Comparison of ENCODE assay signal across 25 cellular contexts in the genomic region with DNA sequence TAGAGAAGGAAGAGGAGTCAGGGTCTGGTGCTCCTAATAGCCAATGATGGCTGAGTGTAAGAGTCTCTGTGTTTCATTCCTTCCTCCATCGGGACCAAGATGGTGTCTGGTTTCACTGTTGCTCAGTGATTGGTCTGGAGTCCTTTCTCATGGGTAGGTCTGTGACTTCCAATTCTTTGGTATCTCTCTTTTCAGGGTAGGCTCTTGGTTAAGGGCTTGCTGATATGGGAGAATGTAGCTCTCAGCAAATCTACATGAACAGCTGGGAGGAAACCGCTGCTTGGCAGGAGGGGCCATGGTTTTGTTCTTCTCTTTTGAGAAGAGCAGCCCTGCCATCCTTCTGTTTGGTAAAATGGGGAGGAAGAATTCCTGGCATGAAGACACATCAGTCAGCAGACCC.
"Had no signal": no experiment of that assay in that cellular context is flagged by ENCODE, and none has a peak within 500 bp of the region (broad histone marks: within the 10 kb centered on the region; RNA-seq: fewer than 3 reads in every experiment).

No MANE protein-coding gene starts in this region.

- H3K9me3 ChIP-seq: colonic mucosa, gastroesophageal sphincter, lower lobe of right lung, mucosa of descending colon, sigmoid colon, thyroid gland, vagina had no signal

- DNase-seq: colonic mucosa; effector CD8-positive, alpha-beta T cell; endodermal cell; foreskin keratinocyte; heart left ventricle; kidney glomerular epithelial cell; left colon; left ventricle myocardium superior; lower lobe of right lung; mucosa of descending colon; naive B cell; right cardiac atrium; sigmoid colon; stimulated activated CD4-positive, alpha-beta T cell treated with anti-CD3 and anti-CD28 coated beads, Interleukin-2, amount 100 ng/mL, for 24 hours; stimulated activated CD4-positive, alpha-beta T cell treated with anti-CD3 and anti-CD28 coated beads, Interleukin-4, amount 100 ng/mL, for 24 hours; stimulated activated naive CD4-positive, alpha-beta T cell treated with Interleukin-2 at 50 U/mL for 16 hours; stomach; thyroid gland; trophoblast cell had no signal

- H3K4me1 ChIP-seq: colonic mucosa, esophagus muscularis mucosa, foreskin keratinocyte, gastroesophageal sphincter, heart left ventricle, lower lobe of right lung, parathyroid adenoma, sigmoid colon, stomach, thyroid gland, vagina had no signal

- H3K4me3 ChIP-seq: colonic mucosa, esophagus muscularis mucosa, gastroesophageal sphincter, heart left ventricle, hepatocyte, lower lobe of right lung, mucosa of descending colon, sigmoid colon, stomach, thyroid gland, vagina had no signal

- H3K9ac ChIP-seq: parathyroid adenoma had no signal

- H3K36me3 ChIP-seq: colonic mucosa, esophagus muscularis mucosa, gastroesophageal sphincter, heart left ventricle, lower lobe of right lung, sigmoid colon, stomach, thyroid gland, vagina had no signal

- H3K4me2 ChIP-seq: hepatocyte had no signal

- H3K27me3 ChIP-seq: colonic mucosa, sigmoid colon, thyroid gland, vagina had no signal

- H3K79me2 ChIP-seq: hepatocyte, parathyroid adenoma had no signal

- H3K27ac ChIP-seq: colonic mucosa, epithelial cell of prostate, esophagus muscularis mucosa, foreskin keratinocyte, gastroesophageal sphincter, heart left ventricle, hepatocyte, lower lobe of right lung, parathyroid adenoma, sigmoid colon, stomach, thyroid gland, vagina had no signal
